Comparison of ENCODE assay signal across 13 cellular contexts in the genomic region with DNA sequence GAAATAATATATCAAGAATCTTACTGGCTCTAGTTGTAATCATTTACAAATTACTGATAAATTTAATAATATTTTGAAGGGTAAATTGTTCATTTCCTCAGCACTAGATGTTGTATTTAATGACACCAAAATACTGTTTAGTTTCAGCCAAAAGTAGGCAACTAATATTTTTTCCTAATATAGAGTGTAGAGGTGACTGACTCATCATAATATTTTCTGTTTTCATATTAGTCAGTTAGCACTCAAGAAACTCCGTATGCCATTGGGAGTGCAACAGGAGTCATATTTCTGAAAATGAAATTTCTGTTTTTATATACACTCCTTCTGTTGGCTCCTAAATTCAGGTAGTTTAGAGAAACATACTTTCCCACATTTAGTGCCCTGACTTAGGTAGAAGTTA. TPM values are rescaled to one million over a fixed set of nuclear protein-coding genes. Genes with fewer than 3 reads are reported as not detected.
DNase-seq lines count a peak whose midpoint lies in the region; ATAC-seq, FAIRE-seq and TF ChIP-seq lines count a peak whose summit lies in the region.
"Had no signal": no experiment of that assay in that cellular context is flagged by ENCODE, and none has a peak within 500 bp of the region (broad histone marks: within the 10 kb centered on the region; RNA-seq: fewer than 3 reads in every experiment).

No MANE protein-coding gene starts in this region.

- H3K36me3 ChIP-seq in endothelial cell of umbilical vein (ENCODE audit: control insufficient read depth in 2 of 2, extremely low read depth in 1 of 2, insufficient read depth in 2 of 2, low read length in 2 of 2): no peaks in the 10 kb centered on the region
- H3K36me3 ChIP-seq: SJSA1 had no signal

- DNase-seq in GM18507 (ENCODE audit: extremely low spot score, insufficient read length, low read depth) (peak; percentile 20), endothelial cell of umbilical vein (ENCODE audit: low read depth, low spot score) (peak; percentile 6), activated gamma-delta T cell (lab: John Stamatoyannopoulos, UW) (no peak), NCI-H2171 treated with DMSO at 0.1 percent for 48 hours (lab: John Stamatoyannopoulos, UW) (no peak), hepatic stellate cell (ENCODE audit: low spot score) (no peak), GOT3 (lab: John Stamatoyannopoulos, UW) (no peak)
- DNase-seq: immature natural killer cell, NCI-H1417 treated with DMSO at 0.1 percent for 48 hours, psoas muscle had no signal

- H3K27ac ChIP-seq in endothelial cell of umbilical vein (ENCODE audit: insufficient read depth, low read depth, low read length): no peak overlapping the region
- H3K27ac ChIP-seq: C4-2B, psoas muscle, SJSA1 had no signal

- no peaks in the 10 kb centered on the region for H3K9me3 ChIP-seq in endothelial cell of umbilical vein (replicated peaks; ENCODE audit: control insufficient read depth, insufficient read depth, low read length)
- H3K9me3 ChIP-seq: psoas muscle, SJSA1 had no signal

- H3K79me2 ChIP-seq in endothelial cell of umbilical vein (ENCODE audit: control insufficient read depth, insufficient read depth, low read length): no peaks in the 10 kb centered on the region

- no peaks in the 10 kb centered on the region for H3K9me1 ChIP-seq in endothelial cell of umbilical vein (replicated peaks; ENCODE audit: control insufficient read depth, extremely low read depth, insufficient read depth, low read length)

- H4K20me1 ChIP-seq in endothelial cell of umbilical vein (replicated peaks; ENCODE audit: control insufficient read depth, extremely low read depth, insufficient read depth, low read length): no peaks in the 10 kb centered on the region

- peaks cover 1 to 2% of the 10 kb centered on the region in 2 experiments for H3K27me3 ChIP-seq in endothelial cell of umbilical vein (ENCODE audit: control insufficient read depth in 2 of 2, insufficient read depth in 2 of 2, low read length in 2 of 2)
- H3K27me3 ChIP-seq: SJSA1 had no signal

- no peak overlapping the region for H3K4me3 ChIP-seq in endothelial cell of umbilical vein (replicated peaks in 1 of 3; ENCODE audit: insufficient read depth in 1 of 3, low read depth in 1 of 3, low read length in 3 of 3)
- H3K4me3 ChIP-seq: psoas muscle, SJSA1 had no signal

- TF ChIP-seq CTCF in endothelial cell of umbilical vein (IDR thresholded peaks at IDR 0.05; ENCODE audit: extremely low read depth in 1 of 2, insufficient read depth in 1 of 2, low read depth in 1 of 2, low read length in 2 of 2): no peak

- peaks cover 6% of the 10 kb centered on the region for H3K4me1 ChIP-seq in endothelial cell of umbilical vein (ENCODE audit: control insufficient read depth, extremely low read depth, insufficient read depth, low read length)
- H3K4me1 ChIP-seq: psoas muscle had no signal

- ATAC-seq in GM21717 (IDR thresholded peaks at IDR 0.05; ENCODE audit: unreplicated experiment) (peak; percentile 96), HG03280 (IDR thresholded peaks at IDR 0.05; ENCODE audit: unreplicated experiment) (peak; percentile 88)
- ATAC-seq: psoas muscle had no signal

- no peak overlapping the region for H3K9ac ChIP-seq in endothelial cell of umbilical vein (replicated peaks; ENCODE audit: extremely low read depth, insufficient read depth, low read length)

- no TSS peak for BruUV-seq in endothelial cell of umbilical vein (replicated peaks; lab: Mats Ljungman, UMichigan)

- POLR2A ChIA-PET in endothelial cell of umbilical vein (lab: Charles Lee): no interaction called here

- no peak overlapping the region for H2AFZ ChIP-seq in endothelial cell of umbilical vein (ENCODE audit: low read depth, low read length)

- FAIRE-seq in GM18507 (lab: Jason Lieb, UNC): peak; percentile 73
- FAIRE-seq in endothelial cell of umbilical vein (lab: Jason Lieb, UNC): no peak

- dilution Hi-C loops in endothelial cell of umbilical vein (cut with MboI; ENCODE audit: extremely low pct_ligation_motif_present, low sequenced_read_pairs): no loop called here

- peak overlapping the region; percentile 36 for H3K4me2 ChIP-seq in endothelial cell of umbilical vein (ENCODE audit: insufficient read depth, low read length)

- intact Hi-C loops in endothelial cell of umbilical vein (cut with micrococcal nuclease): no loop called here

- no peak for TF ChIP-seq POLR2A in endothelial cell of umbilical vein (IDR thresholded peaks at IDR 0.05; ENCODE audit: low read depth, low read length)

- CTCF ChIA-PET in endothelial cell of umbilical vein (lab: Charles Lee): no interaction called here

TF ChIP-seq in endothelial cell of umbilical vein, 7 proteins besides CTCF, POLR2A, EP300 and RAD21:
- TF ChIP-seq FOS (IDR thresholded peaks at IDR 0.05; ENCODE audit: borderline replicate concordance, insufficient read depth, low read length): no peak
- TF ChIP-seq EZH2 (IDR thresholded peaks at IDR 0.05; ENCODE audit: borderline replicate concordance, low read depth, low read length, severe bottlenecking): no peak
- no peak for TF ChIP-seq JUN (IDR thresholded peaks at IDR 0.05; ENCODE audit: borderline replicate concordance, insufficient read depth, insufficient read length, low read depth)
- no peak for TF ChIP-seq POLR2AphosphoS5 (IDR thresholded peaks at IDR 0.05; ENCODE audit: insufficient read depth, low read depth, low read length)
- no peak for TF ChIP-seq MYC (IDR thresholded peaks at IDR 0.05; ENCODE audit: low read depth, low read length)
- no peak for TF ChIP-seq MAX (IDR thresholded peaks at IDR 0.05; ENCODE audit: insufficient read depth, insufficient read length)
- TF ChIP-seq GATA2 (IDR thresholded peaks at IDR 0.05; ENCODE audit: insufficient read depth, insufficient read length, low read depth, low read length): no peak

RNA-seq across cellular contexts. Expression of gene PTPN13, which starts 36.6 kb away (rescaled TPM):
- 2.2 and 2.9 TPM in 2 replicates for total RNA-seq in endothelial cell of umbilical vein
- polyA plus RNA-seq in endothelial cell of umbilical vein: 0.62 and 0.69 TPM in 2 replicates
- polyA plus RNA-seq in endothelial cell of umbilical vein (2011; cell fraction: cytosol; rRNA removed): 0.87 and 0.90 TPM in 2 replicates
- 1.7 and 1.8 TPM in 2 replicates for polyA plus RNA-seq in endothelial cell of umbilical vein (2011; cell fraction: nucleus; rRNA removed)
- polyA plus RNA-seq in endothelial cell of umbilical vein (2012): 0.10 and 0.58 TPM in 2 replicates
- 3.1 and 4.9 TPM in 2 replicates for polyA minus RNA-seq in endothelial cell of umbilical vein
- polyA minus RNA-seq in endothelial cell of umbilical vein (2011; cell fraction: cytosol; rRNA and poly(A)+ RNA removed): 6.5 TPM
- polyA minus RNA-seq in endothelial cell of umbilical vein (2011; cell fraction: nucleus; rRNA and poly(A)+ RNA removed): 7.0 and 8.6 TPM in 2 replicates
- polyA plus RNA-seq: immature natural killer cell had no signal

Comparison
In these comparisons a context has a peak if more than half of its experiments do, and no peak if none do; other contexts are left out.
1. DNase-seq: peak in GM18507 (single experiment) and endothelial cell of umbilical vein (single experiment); none in activated gamma-delta T cell (single experiment), NCI-H2171 treated with DMSO at 0.1 percent for 48 hours (single experiment), hepatic stellate cell (single experiment) and GOT3 (single experiment).